1 cellular context compared by ENCODE assay signal in the genomic region with DNA sequence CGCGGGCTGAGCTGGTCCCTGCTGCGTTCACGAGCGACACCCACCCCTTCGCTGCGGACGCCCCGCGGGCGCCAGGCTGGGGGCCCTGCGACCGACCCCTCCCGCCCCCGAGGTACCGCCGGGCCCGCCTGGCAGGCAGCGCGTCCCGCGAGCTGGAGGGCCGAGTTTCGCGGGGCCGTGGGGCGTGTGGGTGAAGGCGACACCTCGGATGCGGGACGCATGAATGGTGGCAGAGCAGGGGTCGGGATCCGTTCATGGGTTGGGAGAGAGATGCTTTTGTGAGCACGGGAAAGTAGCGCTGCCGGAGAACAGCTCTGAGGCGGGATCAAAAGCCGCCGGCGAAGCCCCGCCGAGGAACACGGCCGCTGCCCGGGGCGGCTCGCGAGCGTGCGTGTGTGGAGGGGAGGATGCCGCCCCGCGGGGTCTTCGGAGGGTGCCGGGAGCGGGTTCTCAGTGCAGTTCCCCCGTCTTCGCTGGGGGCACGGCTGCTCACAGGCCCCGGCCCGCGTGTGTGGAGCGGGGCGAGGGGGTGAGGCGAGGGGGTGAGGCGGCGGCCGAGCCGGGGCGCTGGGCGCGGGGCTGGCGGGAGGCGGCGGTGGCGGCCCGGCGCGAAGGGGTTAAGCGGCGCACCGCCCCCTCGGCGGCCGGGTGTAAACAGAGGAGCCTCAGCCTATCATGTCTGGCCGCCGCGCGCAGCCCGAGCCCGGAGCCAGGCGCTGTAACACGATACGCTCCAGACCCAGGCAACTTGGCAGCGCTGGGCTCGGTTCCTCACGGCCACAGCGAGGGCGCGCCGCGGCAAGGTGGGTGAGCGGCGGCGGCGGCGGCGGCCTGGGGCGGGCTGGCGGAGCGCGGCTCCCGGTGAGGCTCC.
TF ChIP-seq lines count a peak whose summit lies in the region.

No MANE protein-coding gene starts in this region.

TF ChIP-seq in SK-N-SH, 30 proteins besides CTCF, POLR2A, EP300 and RAD21 (continued from another document):
- TF ChIP-seq, protein P1, sequence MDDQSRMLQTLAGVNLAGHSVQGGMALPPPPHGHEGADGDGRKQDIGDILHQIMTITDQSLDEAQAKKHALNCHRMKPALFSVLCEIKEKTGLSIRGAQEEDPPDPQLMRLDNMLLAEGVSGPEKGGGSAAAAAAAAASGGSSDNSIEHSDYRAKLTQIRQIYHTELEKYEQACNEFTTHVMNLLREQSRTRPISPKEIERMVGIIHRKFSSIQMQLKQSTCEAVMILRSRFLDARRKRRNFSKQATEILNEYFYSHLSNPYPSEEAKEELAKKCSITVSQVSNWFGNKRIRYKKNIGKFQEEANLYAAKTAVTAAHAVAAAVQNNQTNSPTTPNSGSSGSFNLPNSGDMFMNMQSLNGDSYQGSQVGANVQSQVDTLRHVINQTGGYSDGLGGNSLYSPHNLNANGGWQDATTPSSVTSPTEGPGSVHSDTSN (IDR thresholded peaks at IDR 0.05), result no peak; the same call in 1 of the 2 replicates
- TF ChIP-seq CHD2 (IDR thresholded peaks at IDR 0.05; ENCODE audit: low read length, partially characterized antibody), result no peak
